In genomic region chr1:148758412-148758811, GRCh38 we compare ENCODE assay signal across 8 cellular contexts. TPM values are rescaled to one million over a fixed set of nuclear protein-coding genes. Genes with fewer than 3 reads are reported as not detected.
DNase-seq lines count a peak whose midpoint lies in the region; ATAC-seq and TF ChIP-seq lines count a peak whose summit lies in the region.
"Not testable (repeated sequence)": the region's sequence is repeated elsewhere in the genome, so short reads cannot be mapped to it uniquely, and the experiment has no call there.

No MANE protein-coding gene starts in this region.

- CTCF ChIA-PET in activated CD8-positive, alpha-beta memory T cell treated with anti-CD3 and anti-CD28 coated beads, Interleukin-2, amount 10 ng/mL, durations not matched to agents 7 days and 5 days (lab: Charles Lee): not testable (repeated sequence)

- not testable (repeated sequence) for H3K36me3 Mint-ChIP-seq in activated CD8-positive, alpha-beta memory T cell treated with anti-CD3 and anti-CD28 coated beads, Interleukin-2, amount 10 ng/mL, durations not matched to agents 7 days and 5 days

- not testable (repeated sequence) for H3K4me3 Mint-ChIP-seq in activated CD8-positive, alpha-beta memory T cell treated with anti-CD3 and anti-CD28 coated beads, Interleukin-2, amount 10 ng/mL, durations not matched to agents 7 days and 5 days

- H3K27ac Mint-ChIP-seq in activated CD8-positive, alpha-beta memory T cell treated with anti-CD3 and anti-CD28 coated beads, Interleukin-2, amount 10 ng/mL, durations not matched to agents 7 days and 5 days: not testable (repeated sequence)

- not testable (repeated sequence) for H3K36me3 ChIP-seq in upper lobe of left lung

- H3K27me3 ChIP-seq in upper lobe of left lung: not testable (repeated sequence)

- WGBS in upper lobe of left lung, 2 donors: no CpG with 5 or more reads among the region's 5 CpGs

- not testable (repeated sequence) for TF ChIP-seq POLR2A in upper lobe of left lung (IDR thresholded peaks at IDR 0.05)

- H3K9me3 Mint-ChIP-seq in activated CD8-positive, alpha-beta memory T cell treated with anti-CD3 and anti-CD28 coated beads, Interleukin-2, amount 10 ng/mL, durations not matched to agents 7 days and 5 days (ENCODE audit: low read depth): not testable (repeated sequence)

- not testable (repeated sequence) for TF ChIP-seq EP300 in upper lobe of left lung (IDR thresholded peaks at IDR 0.05)

- not testable (repeated sequence) for TF ChIP-seq CTCF in upper lobe of left lung (IDR thresholded peaks at IDR 0.05)

- H3K27ac ChIP-seq in upper lobe of left lung: not testable (repeated sequence)

- not testable (repeated sequence) for H3K4me1 Mint-ChIP-seq in activated CD8-positive, alpha-beta memory T cell treated with anti-CD3 and anti-CD28 coated beads, Interleukin-2, amount 10 ng/mL, durations not matched to agents 7 days and 5 days

- H3K9me3 ChIP-seq in upper lobe of left lung: not testable (repeated sequence)

- peak; percentile 98 for ATAC-seq in GM18511 (IDR thresholded peaks at IDR 0.05; ENCODE audit: unreplicated experiment)
- peak; percentile 96 for ATAC-seq in GM19397 (IDR thresholded peaks at IDR 0.05; ENCODE audit: unreplicated experiment)
- ATAC-seq in GM21786 (IDR thresholded peaks at IDR 0.05; ENCODE audit: unreplicated experiment): peak; percentile 96
- ATAC-seq in HG03025 (IDR thresholded peaks at IDR 0.05; ENCODE audit: low FRiP score, unreplicated experiment): peak; percentile 94
- ATAC-seq in HG03457 (IDR thresholded peaks at IDR 0.05; ENCODE audit: unreplicated experiment): peak; percentile 87
- peak; percentile 88 for ATAC-seq in activated CD8-positive, alpha-beta memory T cell treated with anti-CD3 and anti-CD28 coated beads, Interleukin-2, amount 10 ng/mL, durations not matched to agents 7 days and 5 days
- peak; percentile 17 for ATAC-seq in left lobe of liver
- peak; percentile 83 to 85 for ATAC-seq in upper lobe of left lung (ENCODE audit: low FRiP score in 2 of 2)

- not testable (repeated sequence) for H3K27me3 Mint-ChIP-seq in activated CD8-positive, alpha-beta memory T cell treated with anti-CD3 and anti-CD28 coated beads, Interleukin-2, amount 10 ng/mL, durations not matched to agents 7 days and 5 days

- H3K4me1 ChIP-seq in upper lobe of left lung: not testable (repeated sequence)

- DNase-seq in activated CD8-positive, alpha-beta memory T cell treated with anti-CD3 and anti-CD28 coated beads, Interleukin-2, amount 10 ng/mL, durations not matched to agents 7 days and 5 days; left lobe of liver (ENCODE audit: low spot score); upper lobe of left lung: not testable (repeated sequence)

- not testable (repeated sequence) for H3K4me3 ChIP-seq in upper lobe of left lung

RNA-seq across cellular contexts. Expression of gene NUDT4B, which starts 9.8 kb away (rescaled TPM):
- total RNA-seq in activated CD8-positive, alpha-beta memory T cell treated with anti-CD3 and anti-CD28 coated beads, Interleukin-2, amount 10 ng/mL, durations not matched to agents 7 days and 5 days: under 1 TPM in 1 of 2 experiments, not detected in 1; 0.84 TPM
- total RNA-seq in left lobe of liver (0.33 TPM), upper lobe of left lung (10 to 100 TPM in 2 of 6 donors, under 1 TPM in 2, not detected in 2; 0.44 to 42.3 (median 6.3) TPM)

Comparison
In these comparisons a context has a peak if more than half of its experiments do, and no peak if none do; other contexts are left out.
1. ATAC-seq: peak in every context shown above with its lines; median percentile 98 in GM18511; 96 in GM19397; 96 in GM21786; 94 in HG03025; 88 in activated CD8-positive, alpha-beta memory T cell treated with anti-CD3 and anti-CD28 coated beads, Interleukin-2, amount 10 ng/mL, durations not matched to agents 7 days and 5 days; 87 in HG03457; 84 in upper lobe of left lung; 17 in left lobe of liver.